Comparison of ENCODE assay signal across 8 cellular contexts in genomic region chr6:90369024-90369519, GRCh38.
A peak's percentile ranks its signal among the peaks of the same experiment; 100 is the strongest.
DNase-seq lines count a peak whose midpoint lies in the region; ATAC-seq lines count a peak whose summit lies in the region.

No MANE protein-coding gene starts in this region.

- ATAC-seq in GM21515 (IDR thresholded peaks at IDR 0.05; ENCODE audit: unreplicated experiment) (peak; percentile 99), HG03565 (IDR thresholded peaks at IDR 0.05; ENCODE audit: unreplicated experiment) (peak; percentile 100), T-cell (replicated peaks in 1 of 4) (peak; percentile 11 to 81 (median 60))

- no CpG with 5 or more reads among the region's 9 CpGs for WGBS in neuronal stem cell (ENCODE audit: extremely low coverage in 2 of 2, insufficient read length in 2 of 2, insufficient replicate concordance in 1 of 2), 2 donors

- H2BK15ac ChIP-seq in neuronal stem cell (ENCODE audit: low read length) = no peak overlapping the region

- peak overlapping the region; percentile 56 for H2AFZ ChIP-seq in neuronal stem cell (ENCODE audit: low read length)

- no peak overlapping the region for H4K91ac ChIP-seq in neuronal stem cell (ENCODE audit: low read depth, low read length, poor library complexity)

- no peak overlapping the region for H2AK5ac ChIP-seq in neuronal stem cell (ENCODE audit: low read depth, low read length)

- no peak overlapping the region for H3K14ac ChIP-seq in neuronal stem cell (ENCODE audit: low read length)

- no peak overlapping the region for H3K4me3 Mint-ChIP-seq in T-cell

- peaks cover 7 to 20% (median 20%) of the 10 kb centered on the region in 3 donors for H3K4me1 Mint-ChIP-seq in T-cell

- no peak overlapping the region for H2BK120ac ChIP-seq in neuronal stem cell (ENCODE audit: low read depth, low read length)

- peaks cover 0 to 10% of the 10 kb centered on the region in 2 donors for H3K9me3 ChIP-seq in neuronal stem cell (replicated peaks in 1 of 2; ENCODE audit: control insufficient read depth in 2 of 2, insufficient read depth in 1 of 2, low read depth in 1 of 2, low read length in 2 of 2)

- no peak overlapping the region for H3K9ac ChIP-seq in neuronal stem cell (ENCODE audit: low read depth, low read length, poor library complexity)

- no peak overlapping the region for H3K4me3 ChIP-seq in neuronal stem cell (ENCODE audit: low read length in 2 of 2)

- no peak overlapping the region for H3K23ac ChIP-seq in neuronal stem cell (ENCODE audit: low read depth, low read length, poor library complexity)

- H4K8ac ChIP-seq in neuronal stem cell (ENCODE audit: low read depth, low read length) = no peak overlapping the region

- H3K4ac ChIP-seq in neuronal stem cell (ENCODE audit: low read length) = no peak overlapping the region

- peak overlapping the region; percentile 71 for H3K27ac ChIP-seq in neuronal stem cell (replicated peaks; ENCODE audit: low read length)

- no peaks in the 10 kb centered on the region for H3K9me3 Mint-ChIP-seq in T-cell

- H2BK12ac ChIP-seq in neuronal stem cell (ENCODE audit: low read length) = no peak overlapping the region

- peaks cover 7 to 21% of the 10 kb centered on the region in 2 donors for H3K4me1 ChIP-seq in neuronal stem cell (ENCODE audit: control insufficient read depth in 2 of 2, insufficient read depth in 1 of 2, low read depth in 1 of 2, low read length in 2 of 2)

- H3K79me1 ChIP-seq in neuronal stem cell (ENCODE audit: low read depth, low read length) = no peaks in the 10 kb centered on the region

- no peak overlapping the region for H2BK5ac ChIP-seq in neuronal stem cell (ENCODE audit: low read length)

- H3K27me3 ChIP-seq in neuronal stem cell (ENCODE audit: control insufficient read depth in 3 of 3, insufficient read depth in 3 of 3, low read depth in 1 of 3, low read length in 3 of 3) = no peaks in the 10 kb centered on the region

- H3K18ac ChIP-seq in neuronal stem cell (ENCODE audit: low read length) = no peak overlapping the region

- H3K27ac Mint-ChIP-seq in T-cell = peak overlapping the region in 1 of 2 donors; percentile 8

- no peaks in the 10 kb centered on the region for H3K36me3 Mint-ChIP-seq in T-cell

- H3K27me3 Mint-ChIP-seq in T-cell = no peaks in the 10 kb centered on the region

- CTCF ChIA-PET in T-cell (lab: Charles Lee) = no interaction called here

- DNase-seq in GM04503 (ENCODE audit: low read depth) (peak; percentile 99), T-cell (no peak), fibroblast of peridontal ligament (ENCODE audit: extremely low read depth) (peak; percentile 100), neuronal stem cell (ENCODE audit: low spot score) (peak; percentile 56), NCI-H510A treated with DMSO at 0.1 percent for 48 hours (lab: John Stamatoyannopoulos, UW) (no peak)
- no peak for DNase-seq in activated effector memory CD4-positive, alpha-beta T cell treated with Interleukin-2 at 50 U/mL for 16 hours

- H3K36me3 ChIP-seq in neuronal stem cell (replicated peaks in 1 of 2; ENCODE audit: control insufficient read depth in 2 of 2, insufficient read depth in 2 of 2, low read length in 2 of 2) = no peaks in the 10 kb centered on the region

- POLR2A ChIA-PET in T-cell (lab: Charles Lee) = interaction anchor here (0.6 to 0.7 kb wide), 2 partner anchors 269 to 392 kb away, joined by 3 read pairs; no protein-coding TSS in a partner anchor

- H3K4me2 ChIP-seq in neuronal stem cell (ENCODE audit: insufficient read depth, low read length, poor library complexity, severe bottlenecking) = peak overlapping the region; percentile 21

Comparison
In these comparisons a context has a peak if more than half of its experiments do, and no peak if none do; other contexts are left out.
1. DNase-seq: peak in GM04503 (single experiment), fibroblast of peridontal ligament (single experiment) and neuronal stem cell (single experiment); none in T-cell (0 of 34), NCI-H510A treated with DMSO at 0.1 percent for 48 hours (single experiment) and activated effector memory CD4-positive, alpha-beta T cell treated with Interleukin-2 at 50 U/mL for 16 hours (single experiment).
2. Peak in every context shown above with its lines, with median percentiles within 50 percentile points of each other: ATAC-seq.